1 cellular context compared by ENCODE assay signal in the genomic region with DNA sequence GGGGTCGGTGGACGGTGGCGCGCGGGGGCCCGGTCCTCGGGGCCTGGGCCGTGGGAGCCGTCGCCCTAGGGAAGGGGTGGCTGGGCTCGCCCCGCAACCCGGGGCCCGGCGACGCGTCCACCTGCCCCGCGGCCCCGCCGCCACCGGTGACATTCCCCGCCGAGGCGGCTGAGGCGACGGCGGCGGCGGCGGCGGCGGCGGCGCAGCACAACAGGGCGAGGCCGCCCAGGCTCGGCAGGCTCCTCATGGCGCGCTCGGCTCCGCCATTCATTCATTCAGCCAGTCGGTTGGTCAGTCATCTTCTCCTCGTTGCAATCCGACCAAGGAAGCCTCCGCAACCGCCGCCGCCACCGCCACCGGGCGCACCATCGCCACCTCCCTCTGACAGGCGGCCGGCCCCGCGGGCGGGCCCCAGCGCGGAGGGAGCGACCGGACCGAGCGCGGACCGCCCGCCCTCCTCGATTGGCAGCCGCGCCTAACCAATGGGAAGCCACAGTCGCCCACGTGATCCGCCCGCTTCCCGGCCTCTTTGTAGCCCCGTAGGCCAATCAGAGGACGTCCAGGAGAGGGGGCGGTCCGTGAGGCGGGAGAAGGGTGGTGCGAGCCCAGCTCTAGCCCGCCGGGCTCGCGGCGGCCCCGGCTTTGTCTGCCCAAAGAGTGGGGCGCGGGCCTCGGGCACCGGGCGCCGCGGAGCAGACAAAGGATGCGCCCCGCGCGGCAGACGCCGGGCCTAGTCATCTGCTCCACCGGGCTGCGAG.
TF ChIP-seq lines count a peak whose summit lies in the region.

A gene (minus strand): TSS at position 383 of the 758 bp plus-strand sequence. CDS start 112 bp downstream, at position 271.

TF ChIP-seq in SK-N-SH, 30 proteins besides CTCF, POLR2A, EP300 and RAD21 (continued from another document):
- TF ChIP-seq MEF2A (IDR thresholded peaks at IDR 0.05; ENCODE audit: borderline replicate concordance, low read depth) (no peak), MXI1 (IDR thresholded peaks at IDR 0.05; ENCODE audit: low read depth, low read length) (peak; percentile 77), GABPA (IDR thresholded peaks at IDR 0.05; ENCODE audit: low read depth) (no peak), JUND (IDR thresholded peaks at IDR 0.05) (no peak), EZH2phosphoT487 (IDR thresholded peaks at IDR 0.05; ENCODE audit: borderline replicate concordance, low read depth) (no peak), SIN3A (IDR thresholded peaks at IDR 0.05; ENCODE audit: borderline replicate concordance, low read depth, low read length) (peak; percentile 46; the same call in 1 of the 2 replicates)
- TF ChIP-seq, protein P1, sequence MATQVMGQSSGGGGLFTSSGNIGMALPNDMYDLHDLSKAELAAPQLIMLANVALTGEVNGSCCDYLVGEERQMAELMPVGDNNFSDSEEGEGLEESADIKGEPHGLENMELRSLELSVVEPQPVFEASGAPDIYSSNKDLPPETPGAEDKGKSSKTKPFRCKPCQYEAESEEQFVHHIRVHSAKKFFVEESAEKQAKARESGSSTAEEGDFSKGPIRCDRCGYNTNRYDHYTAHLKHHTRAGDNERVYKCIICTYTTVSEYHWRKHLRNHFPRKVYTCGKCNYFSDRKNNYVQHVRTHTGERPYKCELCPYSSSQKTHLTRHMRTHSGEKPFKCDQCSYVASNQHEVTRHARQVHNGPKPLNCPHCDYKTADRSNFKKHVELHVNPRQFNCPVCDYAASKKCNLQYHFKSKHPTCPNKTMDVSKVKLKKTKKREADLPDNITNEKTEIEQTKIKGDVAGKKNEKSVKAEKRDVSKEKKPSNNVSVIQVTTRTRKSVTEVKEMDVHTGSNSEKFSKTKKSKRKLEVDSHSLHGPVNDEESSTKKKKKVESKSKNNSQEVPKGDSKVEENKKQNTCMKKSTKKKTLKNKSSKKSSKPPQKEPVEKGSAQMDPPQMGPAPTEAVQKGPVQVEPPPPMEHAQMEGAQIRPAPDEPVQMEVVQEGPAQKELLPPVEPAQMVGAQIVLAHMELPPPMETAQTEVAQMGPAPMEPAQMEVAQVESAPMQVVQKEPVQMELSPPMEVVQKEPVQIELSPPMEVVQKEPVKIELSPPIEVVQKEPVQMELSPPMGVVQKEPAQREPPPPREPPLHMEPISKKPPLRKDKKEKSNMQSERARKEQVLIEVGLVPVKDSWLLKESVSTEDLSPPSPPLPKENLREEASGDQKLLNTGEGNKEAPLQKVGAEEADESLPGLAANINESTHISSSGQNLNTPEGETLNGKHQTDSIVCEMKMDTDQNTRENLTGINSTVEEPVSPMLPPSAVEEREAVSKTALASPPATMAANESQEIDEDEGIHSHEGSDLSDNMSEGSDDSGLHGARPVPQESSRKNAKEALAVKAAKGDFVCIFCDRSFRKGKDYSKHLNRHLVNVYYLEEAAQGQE (IDR thresholded peaks at IDR 0.05; ENCODE audit: low read depth, low read length): no peak
- TF ChIP-seq, protein P2, sequence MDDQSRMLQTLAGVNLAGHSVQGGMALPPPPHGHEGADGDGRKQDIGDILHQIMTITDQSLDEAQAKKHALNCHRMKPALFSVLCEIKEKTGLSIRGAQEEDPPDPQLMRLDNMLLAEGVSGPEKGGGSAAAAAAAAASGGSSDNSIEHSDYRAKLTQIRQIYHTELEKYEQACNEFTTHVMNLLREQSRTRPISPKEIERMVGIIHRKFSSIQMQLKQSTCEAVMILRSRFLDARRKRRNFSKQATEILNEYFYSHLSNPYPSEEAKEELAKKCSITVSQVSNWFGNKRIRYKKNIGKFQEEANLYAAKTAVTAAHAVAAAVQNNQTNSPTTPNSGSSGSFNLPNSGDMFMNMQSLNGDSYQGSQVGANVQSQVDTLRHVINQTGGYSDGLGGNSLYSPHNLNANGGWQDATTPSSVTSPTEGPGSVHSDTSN (IDR thresholded peaks at IDR 0.05): peak; percentile 99
- TF ChIP-seq, protein P3, sequence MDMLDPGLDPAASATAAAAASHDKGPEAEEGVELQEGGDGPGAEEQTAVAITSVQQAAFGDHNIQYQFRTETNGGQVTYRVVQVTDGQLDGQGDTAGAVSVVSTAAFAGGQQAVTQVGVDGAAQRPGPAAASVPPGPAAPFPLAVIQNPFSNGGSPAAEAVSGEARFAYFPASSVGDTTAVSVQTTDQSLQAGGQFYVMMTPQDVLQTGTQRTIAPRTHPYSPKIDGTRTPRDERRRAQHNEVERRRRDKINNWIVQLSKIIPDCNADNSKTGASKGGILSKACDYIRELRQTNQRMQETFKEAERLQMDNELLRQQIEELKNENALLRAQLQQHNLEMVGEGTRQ (IDR thresholded peaks at IDR 0.05; ENCODE audit: borderline replicate concordance, low read depth, low read length): peak; percentile 92
TF ChIP-seq in SK-N-SH: peak in this region for 11.
